ENCODE assay signal across 2 cellular contexts in the genomic region with DNA sequence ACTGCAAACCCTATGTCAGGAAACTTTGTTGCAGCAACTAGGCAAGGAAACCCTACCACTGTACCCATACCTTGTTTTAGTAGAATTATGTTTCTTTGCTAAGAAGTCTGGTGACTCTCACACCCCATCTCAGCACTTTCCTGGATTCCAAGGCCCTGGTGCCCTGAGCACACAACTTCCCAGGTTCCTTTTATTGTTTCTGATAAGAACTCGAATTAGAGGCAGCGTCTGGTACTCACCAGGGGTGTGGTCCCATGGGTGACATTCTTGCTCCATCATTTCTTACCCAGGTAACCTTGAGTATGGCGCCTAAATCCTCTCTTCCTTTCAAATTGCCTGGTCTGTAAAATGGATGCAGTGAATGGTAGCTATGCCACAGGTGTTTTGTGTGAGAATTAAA.
A peak's percentile ranks its signal among the peaks of the same experiment; 100 is the strongest.
TF ChIP-seq lines count a peak whose summit lies in the region.

No MANE protein-coding gene starts in this region.

TF ChIP-seq in GM23338, 12 proteins besides CTCF, POLR2A, EP300 and RAD21 (continues in another document):
- TF ChIP-seq, protein P1, sequence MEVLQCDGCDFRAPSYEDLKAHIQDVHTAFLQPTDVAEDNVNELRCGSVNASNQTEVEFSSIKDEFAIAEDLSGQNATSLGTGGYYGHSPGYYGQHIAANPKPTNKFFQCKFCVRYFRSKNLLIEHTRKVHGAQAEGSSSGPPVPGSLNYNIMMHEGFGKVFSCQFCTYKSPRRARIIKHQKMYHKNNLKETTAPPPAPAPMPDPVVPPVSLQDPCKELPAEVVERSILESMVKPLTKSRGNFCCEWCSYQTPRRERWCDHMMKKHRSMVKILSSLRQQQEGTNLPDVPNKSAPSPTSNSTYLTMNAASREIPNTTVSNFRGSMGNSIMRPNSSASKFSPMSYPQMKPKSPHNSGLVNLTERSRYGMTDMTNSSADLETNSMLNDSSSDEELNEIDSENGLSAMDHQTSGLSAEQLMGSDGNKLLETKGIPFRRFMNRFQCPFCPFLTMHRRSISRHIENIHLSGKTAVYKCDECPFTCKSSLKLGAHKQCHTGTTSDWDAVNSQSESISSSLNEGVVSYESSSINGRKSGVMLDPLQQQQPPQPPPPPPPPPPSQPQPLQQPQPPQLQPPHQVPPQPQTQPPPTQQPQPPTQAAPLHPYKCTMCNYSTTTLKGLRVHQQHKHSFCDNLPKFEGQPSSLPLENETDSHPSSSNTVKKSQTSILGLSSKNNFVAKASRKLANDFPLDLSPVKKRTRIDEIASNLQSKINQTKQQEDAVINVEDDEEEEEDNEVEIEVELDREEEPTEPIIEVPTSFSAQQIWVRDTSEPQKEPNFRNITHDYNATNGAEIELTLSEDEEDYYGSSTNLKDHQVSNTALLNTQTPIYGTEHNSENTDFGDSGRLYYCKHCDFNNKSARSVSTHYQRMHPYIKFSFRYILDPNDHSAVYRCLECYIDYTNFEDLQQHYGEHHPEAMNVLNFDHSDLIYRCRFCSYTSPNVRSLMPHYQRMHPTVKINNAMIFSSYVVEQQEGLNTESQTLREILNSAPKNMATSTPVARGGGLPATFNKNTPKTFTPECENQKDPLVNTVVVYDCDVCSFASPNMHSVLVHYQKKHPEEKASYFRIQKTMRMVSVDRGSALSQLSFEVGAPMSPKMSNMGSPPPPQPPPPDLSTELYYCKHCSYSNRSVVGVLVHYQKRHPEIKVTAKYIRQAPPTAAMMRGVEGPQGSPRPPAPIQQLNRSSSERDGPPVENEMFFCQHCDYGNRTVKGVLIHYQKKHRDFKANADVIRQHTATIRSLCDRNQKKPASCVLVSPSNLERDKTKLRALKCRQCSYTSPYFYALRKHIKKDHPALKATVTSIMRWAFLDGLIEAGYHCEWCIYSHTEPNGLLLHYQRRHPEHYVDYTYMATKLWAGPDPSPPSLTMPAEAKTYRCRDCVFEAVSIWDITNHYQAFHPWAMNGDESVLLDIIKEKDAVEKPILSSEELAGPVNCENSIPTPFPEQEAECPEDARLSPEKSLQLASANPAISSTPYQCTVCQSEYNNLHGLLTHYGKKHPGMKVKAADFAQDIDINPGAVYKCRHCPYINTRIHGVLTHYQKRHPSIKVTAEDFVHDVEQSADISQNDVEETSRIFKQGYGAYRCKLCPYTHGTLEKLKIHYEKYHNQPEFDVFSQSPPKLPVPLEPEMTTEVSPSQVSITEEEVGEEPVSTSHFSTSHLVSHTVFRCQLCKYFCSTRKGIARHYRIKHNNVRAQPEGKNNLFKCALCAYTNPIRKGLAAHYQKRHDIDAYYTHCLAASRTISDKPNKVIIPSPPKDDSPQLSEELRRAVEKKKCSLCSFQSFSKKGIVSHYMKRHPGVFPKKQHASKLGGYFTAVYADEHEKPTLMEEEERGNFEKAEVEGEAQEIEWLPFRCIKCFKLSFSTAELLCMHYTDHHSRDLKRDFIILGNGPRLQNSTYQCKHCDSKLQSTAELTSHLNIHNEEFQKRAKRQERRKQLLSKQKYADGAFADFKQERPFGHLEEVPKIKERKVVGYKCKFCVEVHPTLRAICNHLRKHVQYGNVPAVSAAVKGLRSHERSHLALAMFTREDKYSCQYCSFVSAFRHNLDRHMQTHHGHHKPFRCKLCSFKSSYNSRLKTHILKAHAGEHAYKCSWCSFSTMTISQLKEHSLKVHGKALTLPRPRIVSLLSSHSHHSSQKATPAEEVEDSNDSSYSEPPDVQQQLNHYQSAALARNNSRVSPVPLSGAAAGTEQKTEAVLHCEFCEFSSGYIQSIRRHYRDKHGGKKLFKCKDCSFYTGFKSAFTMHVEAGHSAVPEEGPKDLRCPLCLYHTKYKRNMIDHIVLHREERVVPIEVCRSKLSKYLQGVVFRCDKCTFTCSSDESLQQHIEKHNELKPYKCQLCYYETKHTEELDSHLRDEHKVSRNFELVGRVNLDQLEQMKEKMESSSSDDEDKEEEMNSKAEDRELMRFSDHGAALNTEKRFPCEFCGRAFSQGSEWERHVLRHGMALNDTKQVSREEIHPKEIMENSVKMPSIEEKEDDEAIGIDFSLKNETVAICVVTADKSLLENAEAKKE (CRISPR knock-in tag; IDR thresholded peaks at IDR 0.05) = no peak
- TF ChIP-seq ZNF331 (CRISPR knock-in tag; IDR thresholded peaks at IDR 0.05; ENCODE audit: low read depth) (no peak), STAT1 (IDR thresholded peaks at IDR 0.05; ENCODE audit: unreplicated experiment) (no peak), JUNB (IDR thresholded peaks at IDR 0.05; ENCODE audit: unreplicated experiment) (no peak), EZH2 (IDR thresholded peaks at IDR 0.05; ENCODE audit: low read depth, unreplicated experiment) (no peak), POLR2AphosphoS5 (IDR thresholded peaks at IDR 0.05; ENCODE audit: low read depth) (no peak), ZNF114 (CRISPR knock-in tag; IDR thresholded peaks at IDR 0.05) (no peak), CREB1 (CRISPR knock-in tag; IDR thresholded peaks at IDR 0.05; ENCODE audit: low read depth) (no peak)
- TF ChIP-seq, protein P2, sequence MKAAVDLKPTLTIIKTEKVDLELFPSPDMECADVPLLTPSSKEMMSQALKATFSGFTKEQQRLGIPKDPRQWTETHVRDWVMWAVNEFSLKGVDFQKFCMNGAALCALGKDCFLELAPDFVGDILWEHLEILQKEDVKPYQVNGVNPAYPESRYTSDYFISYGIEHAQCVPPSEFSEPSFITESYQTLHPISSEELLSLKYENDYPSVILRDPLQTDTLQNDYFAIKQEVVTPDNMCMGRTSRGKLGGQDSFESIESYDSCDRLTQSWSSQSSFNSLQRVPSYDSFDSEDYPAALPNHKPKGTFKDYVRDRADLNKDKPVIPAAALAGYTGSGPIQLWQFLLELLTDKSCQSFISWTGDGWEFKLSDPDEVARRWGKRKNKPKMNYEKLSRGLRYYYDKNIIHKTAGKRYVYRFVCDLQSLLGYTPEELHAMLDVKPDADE (IDR thresholded peaks at IDR 0.05) = no peak
- TF ChIP-seq, protein P3, sequence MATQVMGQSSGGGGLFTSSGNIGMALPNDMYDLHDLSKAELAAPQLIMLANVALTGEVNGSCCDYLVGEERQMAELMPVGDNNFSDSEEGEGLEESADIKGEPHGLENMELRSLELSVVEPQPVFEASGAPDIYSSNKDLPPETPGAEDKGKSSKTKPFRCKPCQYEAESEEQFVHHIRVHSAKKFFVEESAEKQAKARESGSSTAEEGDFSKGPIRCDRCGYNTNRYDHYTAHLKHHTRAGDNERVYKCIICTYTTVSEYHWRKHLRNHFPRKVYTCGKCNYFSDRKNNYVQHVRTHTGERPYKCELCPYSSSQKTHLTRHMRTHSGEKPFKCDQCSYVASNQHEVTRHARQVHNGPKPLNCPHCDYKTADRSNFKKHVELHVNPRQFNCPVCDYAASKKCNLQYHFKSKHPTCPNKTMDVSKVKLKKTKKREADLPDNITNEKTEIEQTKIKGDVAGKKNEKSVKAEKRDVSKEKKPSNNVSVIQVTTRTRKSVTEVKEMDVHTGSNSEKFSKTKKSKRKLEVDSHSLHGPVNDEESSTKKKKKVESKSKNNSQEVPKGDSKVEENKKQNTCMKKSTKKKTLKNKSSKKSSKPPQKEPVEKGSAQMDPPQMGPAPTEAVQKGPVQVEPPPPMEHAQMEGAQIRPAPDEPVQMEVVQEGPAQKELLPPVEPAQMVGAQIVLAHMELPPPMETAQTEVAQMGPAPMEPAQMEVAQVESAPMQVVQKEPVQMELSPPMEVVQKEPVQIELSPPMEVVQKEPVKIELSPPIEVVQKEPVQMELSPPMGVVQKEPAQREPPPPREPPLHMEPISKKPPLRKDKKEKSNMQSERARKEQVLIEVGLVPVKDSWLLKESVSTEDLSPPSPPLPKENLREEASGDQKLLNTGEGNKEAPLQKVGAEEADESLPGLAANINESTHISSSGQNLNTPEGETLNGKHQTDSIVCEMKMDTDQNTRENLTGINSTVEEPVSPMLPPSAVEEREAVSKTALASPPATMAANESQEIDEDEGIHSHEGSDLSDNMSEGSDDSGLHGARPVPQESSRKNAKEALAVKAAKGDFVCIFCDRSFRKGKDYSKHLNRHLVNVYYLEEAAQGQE (IDR thresholded peaks at IDR 0.05; ENCODE audit: unreplicated experiment) = no peak

TF ChIP-seq in K562, 482 proteins besides CTCF, POLR2A, EP300 and RAD21:
- TF ChIP-seq RBM22 (IDR thresholded peaks at IDR 0.05; ENCODE audit: low read depth, low read length, poor library complexity, severe bottlenecking) (peak; percentile 23), KDM1A (IDR thresholded peaks at IDR 0.05) (no peak), POLR2G (IDR thresholded peaks at IDR 0.05; ENCODE audit: low read depth, low read length) (peak; percentile 42; the same call in 1 of the 2 replicates)
